In genomic region chr12:65510584-65511050, GRCh38 we compare ENCODE assay signal across 1 cellular context.
TF ChIP-seq lines count a peak whose summit lies in the region.

No MANE protein-coding gene starts in this region.

TF ChIP-seq in HepG2, 621 proteins besides CTCF, POLR2A, EP300 and RAD21 (continued from another document and continues in another):
- TF ChIP-seq, protein P1, sequence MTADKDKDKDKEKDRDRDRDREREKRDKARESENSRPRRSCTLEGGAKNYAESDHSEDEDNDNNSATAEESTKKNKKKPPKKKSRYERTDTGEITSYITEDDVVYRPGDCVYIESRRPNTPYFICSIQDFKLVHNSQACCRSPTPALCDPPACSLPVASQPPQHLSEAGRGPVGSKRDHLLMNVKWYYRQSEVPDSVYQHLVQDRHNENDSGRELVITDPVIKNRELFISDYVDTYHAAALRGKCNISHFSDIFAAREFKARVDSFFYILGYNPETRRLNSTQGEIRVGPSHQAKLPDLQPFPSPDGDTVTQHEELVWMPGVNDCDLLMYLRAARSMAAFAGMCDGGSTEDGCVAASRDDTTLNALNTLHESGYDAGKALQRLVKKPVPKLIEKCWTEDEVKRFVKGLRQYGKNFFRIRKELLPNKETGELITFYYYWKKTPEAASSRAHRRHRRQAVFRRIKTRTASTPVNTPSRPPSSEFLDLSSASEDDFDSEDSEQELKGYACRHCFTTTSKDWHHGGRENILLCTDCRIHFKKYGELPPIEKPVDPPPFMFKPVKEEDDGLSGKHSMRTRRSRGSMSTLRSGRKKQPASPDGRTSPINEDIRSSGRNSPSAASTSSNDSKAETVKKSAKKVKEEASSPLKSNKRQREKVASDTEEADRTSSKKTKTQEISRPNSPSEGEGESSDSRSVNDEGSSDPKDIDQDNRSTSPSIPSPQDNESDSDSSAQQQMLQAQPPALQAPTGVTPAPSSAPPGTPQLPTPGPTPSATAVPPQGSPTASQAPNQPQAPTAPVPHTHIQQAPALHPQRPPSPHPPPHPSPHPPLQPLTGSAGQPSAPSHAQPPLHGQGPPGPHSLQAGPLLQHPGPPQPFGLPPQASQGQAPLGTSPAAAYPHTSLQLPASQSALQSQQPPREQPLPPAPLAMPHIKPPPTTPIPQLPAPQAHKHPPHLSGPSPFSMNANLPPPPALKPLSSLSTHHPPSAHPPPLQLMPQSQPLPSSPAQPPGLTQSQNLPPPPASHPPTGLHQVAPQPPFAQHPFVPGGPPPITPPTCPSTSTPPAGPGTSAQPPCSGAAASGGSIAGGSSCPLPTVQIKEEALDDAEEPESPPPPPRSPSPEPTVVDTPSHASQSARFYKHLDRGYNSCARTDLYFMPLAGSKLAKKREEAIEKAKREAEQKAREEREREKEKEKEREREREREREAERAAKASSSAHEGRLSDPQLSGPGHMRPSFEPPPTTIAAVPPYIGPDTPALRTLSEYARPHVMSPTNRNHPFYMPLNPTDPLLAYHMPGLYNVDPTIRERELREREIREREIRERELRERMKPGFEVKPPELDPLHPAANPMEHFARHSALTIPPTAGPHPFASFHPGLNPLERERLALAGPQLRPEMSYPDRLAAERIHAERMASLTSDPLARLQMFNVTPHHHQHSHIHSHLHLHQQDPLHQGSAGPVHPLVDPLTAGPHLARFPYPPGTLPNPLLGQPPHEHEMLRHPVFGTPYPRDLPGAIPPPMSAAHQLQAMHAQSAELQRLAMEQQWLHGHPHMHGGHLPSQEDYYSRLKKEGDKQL (CRISPR knock-in tag; IDR thresholded peaks at IDR 0.05; ENCODE audit: low read depth) = no peak
- TF ChIP-seq ELF1 (CRISPR knock-in tag; IDR thresholded peaks at IDR 0.05) = no peak
- TF ChIP-seq DNMT3B (CRISPR knock-in tag; conservative IDR thresholded peaks at IDR 0.05) = no peak
- TF ChIP-seq ARID2 (CRISPR knock-in tag; IDR thresholded peaks at IDR 0.05; ENCODE audit: borderline replicate concordance) = no peak
- no peak for TF ChIP-seq ZNF720 (CRISPR knock-in tag; IDR thresholded peaks at IDR 0.05)
- TF ChIP-seq ZNF878 (CRISPR knock-in tag; IDR thresholded peaks at IDR 0.05) = 0 out of 2 replicates have a peak, but pooled peaks have one; percentile 21
- TF ChIP-seq SIX1 (CRISPR knock-in tag; IDR thresholded peaks at IDR 0.05; ENCODE audit: borderline replicate concordance) = no peak
- TF ChIP-seq, protein P2, sequence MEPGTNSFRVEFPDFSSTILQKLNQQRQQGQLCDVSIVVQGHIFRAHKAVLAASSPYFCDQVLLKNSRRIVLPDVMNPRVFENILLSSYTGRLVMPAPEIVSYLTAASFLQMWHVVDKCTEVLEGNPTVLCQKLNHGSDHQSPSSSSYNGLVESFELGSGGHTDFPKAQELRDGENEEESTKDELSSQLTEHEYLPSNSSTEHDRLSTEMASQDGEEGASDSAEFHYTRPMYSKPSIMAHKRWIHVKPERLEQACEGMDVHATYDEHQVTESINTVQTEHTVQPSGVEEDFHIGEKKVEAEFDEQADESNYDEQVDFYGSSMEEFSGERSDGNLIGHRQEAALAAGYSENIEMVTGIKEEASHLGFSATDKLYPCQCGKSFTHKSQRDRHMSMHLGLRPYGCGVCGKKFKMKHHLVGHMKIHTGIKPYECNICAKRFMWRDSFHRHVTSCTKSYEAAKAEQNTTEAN (CRISPR knock-in tag; conservative IDR thresholded peaks at IDR 0.05) = 0 out of 2 replicates have a peak, but pooled peaks have one; percentile 31
- no peak for TF ChIP-seq MBNL3 (CRISPR knock-in tag; conservative IDR thresholded peaks at IDR 0.05)
- TF ChIP-seq, protein P3, sequence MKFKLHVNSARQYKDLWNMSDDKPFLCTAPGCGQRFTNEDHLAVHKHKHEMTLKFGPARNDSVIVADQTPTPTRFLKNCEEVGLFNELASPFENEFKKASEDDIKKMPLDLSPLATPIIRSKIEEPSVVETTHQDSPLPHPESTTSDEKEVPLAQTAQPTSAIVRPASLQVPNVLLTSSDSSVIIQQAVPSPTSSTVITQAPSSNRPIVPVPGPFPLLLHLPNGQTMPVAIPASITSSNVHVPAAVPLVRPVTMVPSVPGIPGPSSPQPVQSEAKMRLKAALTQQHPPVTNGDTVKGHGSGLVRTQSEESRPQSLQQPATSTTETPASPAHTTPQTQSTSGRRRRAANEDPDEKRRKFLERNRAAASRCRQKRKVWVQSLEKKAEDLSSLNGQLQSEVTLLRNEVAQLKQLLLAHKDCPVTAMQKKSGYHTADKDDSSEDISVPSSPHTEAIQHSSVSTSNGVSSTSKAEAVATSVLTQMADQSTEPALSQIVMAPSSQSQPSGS (CRISPR knock-in tag; IDR thresholded peaks at IDR 0.05) = 0 out of 2 replicates have a peak, but pooled peaks have one; percentile 15
- no peak for TF ChIP-seq JARID2 (CRISPR knock-in tag; IDR thresholded peaks at IDR 0.05; ENCODE audit: insufficient replicate concordance)
- TF ChIP-seq NCOR1 (IDR thresholded peaks at IDR 0.05; ENCODE audit: borderline replicate concordance, low read length) = 0 out of 2 replicates have a peak, but pooled peaks have one; percentile 22
- no peak for TF ChIP-seq TOE1 (CRISPR knock-in tag; IDR thresholded peaks at IDR 0.05)
- no peak for TF ChIP-seq GMEB2 (CRISPR knock-in tag; IDR thresholded peaks at IDR 0.05; ENCODE audit: low read depth)
- no peak for TF ChIP-seq ZFP62 (CRISPR knock-in tag; IDR thresholded peaks at IDR 0.05)
- TF ChIP-seq MAX (IDR thresholded peaks at IDR 0.05) = peak; percentile 91
- 0 out of 2 replicates have a peak, but pooled peaks have one; percentile 34 for TF ChIP-seq KLF11 (CRISPR knock-in tag; IDR thresholded peaks at IDR 0.05)
- peak; percentile 61; the same call in 1 of the 2 replicates for TF ChIP-seq REPIN1 (CRISPR knock-in tag; IDR thresholded peaks at IDR 0.05; ENCODE audit: borderline replicate concordance, low read depth)
- TF ChIP-seq SPEN (CRISPR knock-in tag; IDR thresholded peaks at IDR 0.05; ENCODE audit: low read depth) = peak; percentile 18; the same call in 1 of the 2 replicates
- TF ChIP-seq, protein P4, sequence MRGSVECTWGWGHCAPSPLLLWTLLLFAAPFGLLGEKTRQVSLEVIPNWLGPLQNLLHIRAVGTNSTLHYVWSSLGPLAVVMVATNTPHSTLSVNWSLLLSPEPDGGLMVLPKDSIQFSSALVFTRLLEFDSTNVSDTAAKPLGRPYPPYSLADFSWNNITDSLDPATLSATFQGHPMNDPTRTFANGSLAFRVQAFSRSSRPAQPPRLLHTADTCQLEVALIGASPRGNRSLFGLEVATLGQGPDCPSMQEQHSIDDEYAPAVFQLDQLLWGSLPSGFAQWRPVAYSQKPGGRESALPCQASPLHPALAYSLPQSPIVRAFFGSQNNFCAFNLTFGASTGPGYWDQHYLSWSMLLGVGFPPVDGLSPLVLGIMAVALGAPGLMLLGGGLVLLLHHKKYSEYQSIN (CRISPR knock-in tag; IDR thresholded peaks at IDR 0.05; ENCODE audit: borderline replicate concordance) = no peak
- no peak for TF ChIP-seq SAFB2 (CRISPR knock-in tag; IDR thresholded peaks at IDR 0.05; ENCODE audit: borderline replicate concordance, low read depth)
- no peak for TF ChIP-seq SNRNP70 (IDR thresholded peaks at IDR 0.05; ENCODE audit: low read depth, low read length)
- no peak for TF ChIP-seq SALL2 (CRISPR knock-in tag; IDR thresholded peaks at IDR 0.05)
- peak; percentile 53; the same call in 1 of the 2 replicates for TF ChIP-seq RXRB (CRISPR knock-in tag; IDR thresholded peaks at IDR 0.05; ENCODE audit: borderline replicate concordance)
- no peak for TF ChIP-seq LCORL (IDR thresholded peaks at IDR 0.05)
- peak; percentile 55; the same call in 1 of the 2 replicates for TF ChIP-seq LCORL (CRISPR knock-in tag; IDR thresholded peaks at IDR 0.05)
- TF ChIP-seq, protein P5, sequence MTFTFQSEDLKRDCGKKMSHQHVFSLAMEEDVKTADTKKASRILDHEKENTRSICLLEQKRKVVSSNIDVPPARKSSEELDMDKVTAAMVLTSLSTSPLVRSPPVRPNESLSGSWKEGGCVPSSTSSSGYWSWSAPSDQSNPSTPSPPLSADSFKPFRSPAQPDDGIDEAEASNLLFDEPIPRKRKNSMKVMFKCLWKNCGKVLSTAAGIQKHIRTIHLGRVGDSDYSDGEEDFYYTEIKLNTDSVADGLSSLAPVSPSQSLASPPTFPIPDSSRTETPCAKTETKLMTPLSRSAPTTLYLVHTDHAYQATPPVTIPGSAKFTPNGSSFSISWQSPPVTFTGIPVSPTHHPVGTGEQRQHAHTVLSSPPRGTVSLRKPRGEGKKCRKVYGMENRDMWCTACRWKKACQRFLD (CRISPR knock-in tag; IDR thresholded peaks at IDR 0.05; ENCODE audit: borderline replicate concordance) = no peak
- peak; percentile 59; the same call in 1 of the 2 replicates for TF ChIP-seq ZNF232 (CRISPR knock-in tag; IDR thresholded peaks at IDR 0.05; ENCODE audit: borderline replicate concordance)
- no peak for TF ChIP-seq TMF1 (CRISPR knock-in tag; IDR thresholded peaks at IDR 0.05; ENCODE audit: low read depth)
- TF ChIP-seq ZFP37 (CRISPR knock-in tag; IDR thresholded peaks at IDR 0.05; ENCODE audit: borderline replicate concordance) = 0 out of 2 replicates have a peak, but pooled peaks have one; percentile 37
- peak; percentile 39 to 53; a peak in 2 of 4 replicates for TF ChIP-seq NR2F1 (CRISPR knock-in tag; IDR thresholded peaks at IDR 0.05)
- TF ChIP-seq WIZ (CRISPR knock-in tag; IDR thresholded peaks at IDR 0.05) = no peak
- peak; percentile 56; the same call in 1 of the 2 replicates for TF ChIP-seq ZNF605 (CRISPR knock-in tag; IDR thresholded peaks at IDR 0.05)
- no peak for TF ChIP-seq TGIF2 (CRISPR knock-in tag; IDR thresholded peaks at IDR 0.05)
- TF ChIP-seq TARDBP (CRISPR knock-in tag; IDR thresholded peaks at IDR 0.05) = peak; percentile 33; the same call in 1 of the 2 replicates
- TF ChIP-seq MAFG (CRISPR knock-in tag; IDR thresholded peaks at IDR 0.05) = no peak
- TF ChIP-seq ATM (IDR thresholded peaks at IDR 0.05; ENCODE audit: borderline replicate concordance) = no peak
- no peak for TF ChIP-seq ZNF333 (CRISPR knock-in tag; IDR thresholded peaks at IDR 0.05; ENCODE audit: borderline replicate concordance)
- no peak for TF ChIP-seq SRF (IDR thresholded peaks at IDR 0.05; ENCODE audit: low read depth, low read length)
- no peak for TF ChIP-seq PLRG1 (conservative IDR thresholded peaks at IDR 0.05)
- peak; percentile 57; the same call in 1 of the 2 replicates for TF ChIP-seq TP53 (CRISPR knock-in tag; conservative IDR thresholded peaks at IDR 0.05)
- TF ChIP-seq PHF8 (CRISPR knock-in tag; IDR thresholded peaks at IDR 0.05) = peak; percentile 33; the same call in 1 of the 2 replicates
- TF ChIP-seq, protein P6, sequence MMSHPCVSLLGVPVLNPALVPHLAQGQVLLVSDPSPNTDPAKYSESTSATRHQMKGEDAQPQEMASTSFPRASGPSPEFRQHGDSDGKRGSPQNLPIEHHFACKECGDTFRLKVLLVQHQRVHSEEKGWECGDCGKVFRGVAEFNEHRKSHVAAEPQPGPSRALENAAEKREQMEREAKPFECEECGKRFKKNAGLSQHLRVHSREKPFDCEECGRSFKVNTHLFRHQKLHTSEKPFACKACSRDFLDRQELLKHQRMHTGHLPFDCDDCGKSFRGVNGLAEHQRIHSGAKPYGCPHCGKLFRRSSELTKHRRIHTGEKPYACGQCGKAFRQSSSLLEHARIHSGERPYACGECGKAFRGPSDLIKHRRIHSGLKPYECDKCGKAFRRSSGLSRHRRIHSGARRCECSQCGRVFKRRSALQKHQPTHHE (CRISPR knock-in tag; IDR thresholded peaks at IDR 0.05; ENCODE audit: borderline replicate concordance) = 0 out of 2 replicates have a peak, but pooled peaks have one; percentile 34
- no peak for TF ChIP-seq ZNF614 (CRISPR knock-in tag; IDR thresholded peaks at IDR 0.05; ENCODE audit: borderline replicate concordance)
- peak; percentile 57 for TF ChIP-seq ZNF574 (CRISPR knock-in tag; IDR thresholded peaks at IDR 0.05)
- TF ChIP-seq, protein P7, sequence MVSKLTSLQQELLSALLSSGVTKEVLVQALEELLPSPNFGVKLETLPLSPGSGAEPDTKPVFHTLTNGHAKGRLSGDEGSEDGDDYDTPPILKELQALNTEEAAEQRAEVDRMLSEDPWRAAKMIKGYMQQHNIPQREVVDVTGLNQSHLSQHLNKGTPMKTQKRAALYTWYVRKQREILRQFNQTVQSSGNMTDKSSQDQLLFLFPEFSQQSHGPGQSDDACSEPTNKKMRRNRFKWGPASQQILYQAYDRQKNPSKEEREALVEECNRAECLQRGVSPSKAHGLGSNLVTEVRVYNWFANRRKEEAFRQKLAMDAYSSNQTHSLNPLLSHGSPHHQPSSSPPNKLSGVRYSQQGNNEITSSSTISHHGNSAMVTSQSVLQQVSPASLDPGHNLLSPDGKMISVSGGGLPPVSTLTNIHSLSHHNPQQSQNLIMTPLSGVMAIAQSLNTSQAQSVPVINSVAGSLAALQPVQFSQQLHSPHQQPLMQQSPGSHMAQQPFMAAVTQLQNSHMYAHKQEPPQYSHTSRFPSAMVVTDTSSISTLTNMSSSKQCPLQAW (CRISPR knock-in tag; IDR thresholded peaks at IDR 0.05) = peak; percentile 61; the same call in 1 of the 2 replicates
